In genomic region chr19:51356159-51356801, GRCh38 we compare ENCODE assay signal across 1 cellular context.
TF ChIP-seq lines count a peak whose summit lies in the region.

No MANE protein-coding gene starts in this region.

TF ChIP-seq in K562, 482 proteins besides CTCF, POLR2A, EP300 and RAD21:
- TF ChIP-seq FOXK2 (conservative IDR thresholded peaks at IDR 0.05 in 1 of 2, IDR thresholded peaks at IDR 0.05 in 1 of 2; ENCODE audit: low read depth in 2 of 2) (no peak), CREBBP (IDR thresholded peaks at IDR 0.05; ENCODE audit: low read depth, low read length) (no peak), DNMT1 (IDR thresholded peaks at IDR 0.05) (no peak), NELFE (IDR thresholded peaks at IDR 0.05; ENCODE audit: insufficient read depth, insufficient read length) (no peak), RREB1 (CRISPR knock-in tag; IDR thresholded peaks at IDR 0.05) (no peak), ZNF311 (CRISPR knock-in tag; IDR thresholded peaks at IDR 0.05) (no peak), SMARCB1 (IDR thresholded peaks at IDR 0.05; ENCODE audit: insufficient read length, low read depth) (no peak), HOXB6 (CRISPR knock-in tag; IDR thresholded peaks at IDR 0.05; ENCODE audit: borderline replicate concordance) (no peak), RAD51 (IDR thresholded peaks at IDR 0.05; ENCODE audit: borderline replicate concordance, low read depth) (no peak), ZNF639 (CRISPR knock-in tag; conservative IDR thresholded peaks at IDR 0.05 in 1 of 2, IDR thresholded peaks at IDR 0.05 in 1 of 2) (no peak), POLR3G (IDR thresholded peaks at IDR 0.05; ENCODE audit: extremely low read depth, insufficient read length, insufficient replicate concordance) (no peak), LEF1 (IDR thresholded peaks at IDR 0.05) (no peak), SFPQ (IDR thresholded peaks at IDR 0.05; ENCODE audit: low read depth, low read length) (no peak), ZNF668 (CRISPR knock-in tag; IDR thresholded peaks at IDR 0.05) (no peak), BCL6 (CRISPR knock-in tag; IDR thresholded peaks at IDR 0.05) (no peak), FOXJ2 (tag; IDR thresholded peaks at IDR 0.05) (no peak)
